In genomic region chr1:156602557-156602993, GRCh38 we compare ENCODE assay signal across 8 cellular contexts. TPM values are rescaled to one million over a fixed set of nuclear protein-coding genes. Genes with fewer than 3 reads are reported as not detected.
DNase-seq lines count a peak whose midpoint lies in the region; ATAC-seq and TF ChIP-seq lines count a peak whose summit lies in the region.

No MANE protein-coding gene starts in this region.

- H3K27ac ChIP-seq in mammary epithelial cell (ENCODE audit: insufficient read depth, low read depth, low read length) = peak overlapping the region; percentile 34

- peaks cover 35% of the 10 kb centered on the region for H3K79me2 ChIP-seq in mammary epithelial cell (ENCODE audit: insufficient read depth, low read length)

- in situ Hi-C loops in mammary epithelial cell (cut with MboI; ENCODE audit: low sequenced_read_pairs in 2 of 2) = loop anchor here in 1 of 2 donors (25.0 kb wide), 1 partner anchor 240 kb away; the partner anchor contains the start of gene RHBG

- peak overlapping the region; percentile 81 for H2AFZ ChIP-seq in mammary epithelial cell (ENCODE audit: low read depth, low read length)

- TF ChIP-seq CTCF in NB4 (IDR thresholded peaks at IDR 0.05; ENCODE audit: low read depth, low read length) (peak; percentile 52), mammary epithelial cell (conservative IDR thresholded peaks at IDR 0.05 in 1 of 2, IDR thresholded peaks at IDR 0.05 in 1 of 2; ENCODE audit: extremely low read depth in 1 of 2, insufficient read depth in 1 of 2, low read depth in 1 of 2, low read length in 2 of 2) (peak; percentile 5 to 37)

- 14% methylated on average over 10 of the region's 10 CpGs for WGBS in mammary epithelial cell (ENCODE audit: low coverage, missing lambda C conversion rate)

- intact Hi-C loops in mammary epithelial cell (cut with micrococcal nuclease) = loop anchor here (10.0 kb wide), 1 partner anchor 248 kb away; no protein-coding TSS in a partner anchor

- DNase-seq in SKM-1 treated with dmso at 0.1 percent for 144 hours (lab: John Stamatoyannopoulos, UW; ENCODE audit: unreplicated experiment) (peak; percentile 60), SKM-1 (lab: John Stamatoyannopoulos, UW; ENCODE audit: unreplicated experiment) (no peak), NB4 (ENCODE audit: low read depth) (peak; percentile 52), mammary epithelial cell (peak; percentile 58), pons (ENCODE audit: low spot score) (peak; percentile 56), activated gamma-delta T cell (lab: John Stamatoyannopoulos, UW) (no peak)

- no peaks in the 10 kb centered on the region for H3K27me3 ChIP-seq in mammary epithelial cell (ENCODE audit: insufficient read depth, low read length)

- H3K36me3 ChIP-seq in mammary epithelial cell (ENCODE audit: insufficient read depth, low read length) = peaks cover 12% of the 10 kb centered on the region

- BruUV-seq in mammary epithelial cell (replicated peaks; lab: Mats Ljungman, UMichigan) = no TSS peak

- H3K4me3 ChIP-seq in NB4 (ENCODE audit: low read depth, low read length) (no peak overlapping the region), mammary epithelial cell (replicated peaks in 1 of 3; ENCODE audit: insufficient read depth in 1 of 3, low read depth in 2 of 3, low read length in 3 of 3) (no peak overlapping the region)

- CTCF ChIA-PET in mammary epithelial cell (lab: Charles Lee; ENCODE audit: low non-redundant PET) = interaction anchor here (0.6 kb wide), 1 partner anchor 17 kb away, joined by 7 read pairs; no protein-coding TSS in a partner anchor

- dilution Hi-C loops in mammary epithelial cell (cut with HindIII; ENCODE audit: low sequenced_read_pairs) = no loop called here

- H3K4me2 ChIP-seq in mammary epithelial cell (ENCODE audit: insufficient read depth, low read depth, low read length) = peak overlapping the region; percentile 57

- H3K9me3 ChIP-seq in mammary epithelial cell (replicated peaks; ENCODE audit: insufficient read depth, low read length) = no peaks in the 10 kb centered on the region

- no peak for ATAC-seq in GM21786 (IDR thresholded peaks at IDR 0.05; ENCODE audit: unreplicated experiment)
- ATAC-seq in GM18870 (IDR thresholded peaks at IDR 0.05; ENCODE audit: unreplicated experiment) = no peak

- H3K4me1 ChIP-seq in mammary epithelial cell (ENCODE audit: insufficient read depth, low read length) = peaks cover 18% of the 10 kb centered on the region

- no peak overlapping the region for H3K9ac ChIP-seq in mammary epithelial cell (ENCODE audit: insufficient read depth, low read length)

- no peaks in the 10 kb centered on the region for H4K20me1 ChIP-seq in mammary epithelial cell (ENCODE audit: insufficient read depth, low read length)

- TF ChIP-seq POLR2A in NB4 (IDR thresholded peaks at IDR 0.05; ENCODE audit: extremely low read depth, insufficient read length) = no peak

RNA-seq across cellular contexts. Expression of gene GPATCH4, which starts 1.3 kb away (rescaled TPM):
- total RNA-seq in mammary epithelial cell = 10 to 100 TPM; 16.3 to 49.7 TPM
- polyA plus RNA-seq in mammary epithelial cell = 38.7 TPM
- 62.9 TPM for polyA minus RNA-seq in mammary epithelial cell

RNA-seq across cellular contexts. Expression of gene NAXE, which starts 11.0 kb away (rescaled TPM):
- 10 to 100 TPM; 68.7 to 87.1 TPM for total RNA-seq in mammary epithelial cell
- polyA plus RNA-seq in mammary epithelial cell = 103 TPM
- 60.7 TPM for polyA minus RNA-seq in mammary epithelial cell

RNA-seq across cellular contexts. Expression of gene HAPLN2, which starts 16.6 kb away (rescaled TPM):
- not detected for total RNA-seq in mammary epithelial cell
- polyA plus RNA-seq in mammary epithelial cell = not detected
- not detected for polyA minus RNA-seq in mammary epithelial cell

RNA-seq across cellular contexts. Expression of gene TTC24, which starts 23.1 kb away (rescaled TPM):
- total RNA-seq in mammary epithelial cell = not detected
- not detected for polyA plus RNA-seq in mammary epithelial cell
- not detected for polyA minus RNA-seq in mammary epithelial cell

RNA-seq across cellular contexts. Expression of gene IQGAP3, which starts 30.2 kb away (rescaled TPM):
- 10 to 100 TPM in 1 of 2 donors, 1 to 10 TPM in 1; 1.3 to 35.7 TPM for total RNA-seq in mammary epithelial cell
- polyA plus RNA-seq in mammary epithelial cell = 16.6 TPM
- 56.3 TPM for polyA minus RNA-seq in mammary epithelial cell

Comparison
In these comparisons a context has a peak if more than half of its experiments do, and no peak if none do; other contexts are left out.
1. DNase-seq: peak in SKM-1 treated with dmso at 0.1 percent for 144 hours (single experiment), NB4 (single experiment), mammary epithelial cell (single experiment) and pons (single experiment); none in SKM-1 (single experiment) and activated gamma-delta T cell (single experiment).